14 cellular contexts compared by ENCODE assay signal in genomic region chr9:117958726-117959125, GRCh38.
A peak's percentile ranks its signal among the peaks of the same experiment; 100 is the strongest.
DNase-seq lines count a peak whose midpoint lies in the region; ATAC-seq and TF ChIP-seq lines count a peak whose summit lies in the region.
"Had no signal": no experiment of that assay in that cellular context is flagged by ENCODE, and none has a peak within 500 bp of the region (broad histone marks: within the 10 kb centered on the region; RNA-seq: fewer than 3 reads in every experiment).

No MANE protein-coding gene starts in this region.

- TF ChIP-seq CTCF in GM23338 (conservative IDR thresholded peaks at IDR 0.05; ENCODE audit: low read depth in 2 of 2) (no peak), VCaP (conservative IDR thresholded peaks at IDR 0.05) (no peak), endodermal cell (conservative IDR thresholded peaks at IDR 0.05) (no peak), GM13976 (IDR thresholded peaks at IDR 0.05; ENCODE audit: borderline replicate concordance, control extremely low read depth, extremely low read depth, insufficient read depth, missing control alignments) (no peak), body of pancreas (IDR thresholded peaks at IDR 0.05) (no peak)

- ATAC-seq in GM23338 (no peak), body of pancreas (no peak)

- no peak overlapping the region for H3K27ac Mint-ChIP-seq in GM23338
- H3K27ac Mint-ChIP-seq in endodermal cell = no peak overlapping the region
- H3K27ac Mint-ChIP-seq: CD8-positive, alpha-beta memory T cell had no signal

- no peak for TF ChIP-seq POLR2A in body of pancreas (IDR thresholded peaks at IDR 0.05)

- H3K36me3 ChIP-seq in GM23338 (ENCODE audit: insufficient read depth) (no peaks in the 10 kb centered on the region), endodermal cell (ENCODE audit: control insufficient read depth, insufficient read depth, low read length) (no peaks in the 10 kb centered on the region), body of pancreas (replicated peaks in 1 of 2; ENCODE audit: insufficient read depth in 1 of 2, low read depth in 2 of 2) (no peaks in the 10 kb centered on the region)
- H3K36me3 ChIP-seq: BLaER1 had no signal

- 0 out of 2 replicates have a peak, but pooled peaks cover 3% of the 10 kb centered on the region for H3K9me2 ChIP-seq in GM23338 (ENCODE audit: insufficient read depth)

- no peak overlapping the region for H2AFZ ChIP-seq in GM23338

- H3K27me3 Mint-ChIP-seq in GM23338 (ENCODE audit: insufficient read depth, low read depth, poor library complexity) (no peaks in the 10 kb centered on the region), endodermal cell (ENCODE audit: insufficient read depth) (no peaks in the 10 kb centered on the region)

- peaks cover 55% of the 10 kb centered on the region for H3K9me3 Mint-ChIP-seq in GM23338
- H3K9me3 Mint-ChIP-seq in endodermal cell = no peaks in the 10 kb centered on the region

- H3K4me3 ChIP-seq in GM23338 (no peak overlapping the region), endodermal cell (ENCODE audit: low read length) (no peak overlapping the region), body of pancreas (no peak overlapping the region)
- H3K4me3 ChIP-seq: BLaER1 had no signal

- H4K20me1 ChIP-seq in GM23338 (replicated peaks; ENCODE audit: insufficient read depth) = no peaks in the 10 kb centered on the region
- H4K20me1 ChIP-seq: BLaER1 had no signal

- peaks cover 4% of the 10 kb centered on the region; the same call in 2 of the 3 replicates for H3K4me1 Mint-ChIP-seq in GM23338
- no peaks in the 10 kb centered on the region for H3K4me1 Mint-ChIP-seq in endodermal cell
- H3K4me1 Mint-ChIP-seq: CD8-positive, alpha-beta memory T cell had no signal

- H3K4me3 Mint-ChIP-seq in GM23338 = no peak overlapping the region
- H3K4me3 Mint-ChIP-seq in endodermal cell = no peak overlapping the region
- H3K4me3 Mint-ChIP-seq: CD8-positive, alpha-beta memory T cell had no signal

- H3K27me3 ChIP-seq in GM23338 (ENCODE audit: insufficient read depth) (no peaks in the 10 kb centered on the region), endodermal cell (ENCODE audit: control insufficient read depth, insufficient read depth, low read length, poor library complexity, severe bottlenecking) (no peaks in the 10 kb centered on the region), body of pancreas (no peaks in the 10 kb centered on the region)
- H3K27me3 ChIP-seq: BLaER1 had no signal

- no peaks in the 10 kb centered on the region for H3K79me2 ChIP-seq in GM23338 (replicated peaks; ENCODE audit: insufficient read depth)

- WGBS in endodermal cell (ENCODE audit: insufficient coverage in 1 of 2, insufficient read length in 1 of 2), 2 experiments = 92 to 100% methylated on average over 1 to 2 of the region's 2 CpGs
- WGBS in body of pancreas, 2 donors = 88 to 89% methylated on average over 2 of the region's 2 CpGs

- no peak overlapping the region for H3K9ac ChIP-seq in endodermal cell (ENCODE audit: extremely low read depth, low read length, poor library complexity, severe bottlenecking)
- H3K9ac ChIP-seq: BLaER1 had no signal

- peaks cover 5% of the 10 kb centered on the region; the same call in 1 of the 3 replicates for H3K36me3 Mint-ChIP-seq in GM23338 (ENCODE audit: low read depth)
- no peaks in the 10 kb centered on the region for H3K36me3 Mint-ChIP-seq in endodermal cell (ENCODE audit: low read depth)
- H3K36me3 Mint-ChIP-seq: CD8-positive, alpha-beta memory T cell had no signal

- in situ Hi-C loops in GM13976 (cut with MboI; ENCODE audit: low sequenced_read_pairs, unreplicated experiment) = no loop called here

- intact Hi-C loops in body of pancreas (cut with DNase I) = no loop called here

- H3K27ac ChIP-seq in GM23338 (ENCODE audit: low read depth) (no peak overlapping the region), VCaP (peak overlapping the region; percentile 90; the same call in 1 of the 2 replicates), endodermal cell (ENCODE audit: low read depth, low read length) (no peak overlapping the region), body of pancreas (no peak overlapping the region)
- H3K27ac ChIP-seq: 22Rv1, BLaER1 had no signal

- H3K4me1 ChIP-seq in GM23338 (ENCODE audit: insufficient read depth) (0 out of 2 replicates have a peak, but pooled peaks cover 4% of the 10 kb centered on the region), endodermal cell (ENCODE audit: control insufficient read depth, insufficient read depth, low read length) (no peaks in the 10 kb centered on the region), body of pancreas (no peaks in the 10 kb centered on the region)
- H3K4me1 ChIP-seq: BLaER1, Caco-2 had no signal

- DNase-seq in GM23338 (ENCODE audit: low spot score) (peak; percentile 56), endodermal cell (peak; percentile 53), myocyte (ENCODE audit: low read depth) (peak; percentile 6), NCI-H748 treated with DMSO at 0.1 percent for 48 hours (lab: John Stamatoyannopoulos, UW) (no peak), GM13976 (ENCODE audit: low spot score) (no peak), NCI-H69 (lab: John Stamatoyannopoulos, UW) (no peak), body of pancreas (no peak)
- DNase-seq: Caco-2; CD8-positive, alpha-beta memory T cell; DND-41; GDM1 had no signal

- no peaks in the 10 kb centered on the region for H3F3A ChIP-seq in GM23338 (replicated peaks; ENCODE audit: low read depth)

- no peak overlapping the region for H3K4me2 ChIP-seq in GM23338
- H3K4me2 ChIP-seq: BLaER1 had no signal

- no peaks in the 10 kb centered on the region for H3K9me3 ChIP-seq in endodermal cell (ENCODE audit: control insufficient read depth, low read length)
- no peaks in the 10 kb centered on the region for H3K9me3 ChIP-seq in body of pancreas
- H3K9me3 ChIP-seq: BLaER1, Caco-2 had no signal

TF ChIP-seq in GM23338, 12 proteins besides CTCF, POLR2A, EP300 and RAD21 (continues in another document):
- no peak for TF ChIP-seq ETS1 (IDR thresholded peaks at IDR 0.05)
- TF ChIP-seq CREB1 (CRISPR knock-in tag; IDR thresholded peaks at IDR 0.05; ENCODE audit: low read depth) = no peak
- no peak for TF ChIP-seq EZH2phosphoT487 (IDR thresholded peaks at IDR 0.05; ENCODE audit: unreplicated experiment)
- no peak for TF ChIP-seq EZH2 (IDR thresholded peaks at IDR 0.05; ENCODE audit: low read depth, unreplicated experiment)
- no peak for TF ChIP-seq NANOG (IDR thresholded peaks at IDR 0.05; ENCODE audit: borderline replicate concordance)
- no peak for TF ChIP-seq REST (IDR thresholded peaks at IDR 0.05; ENCODE audit: unreplicated experiment)
- no peak for TF ChIP-seq ZNF114 (CRISPR knock-in tag; IDR thresholded peaks at IDR 0.05)
- TF ChIP-seq ZNF331 (CRISPR knock-in tag; IDR thresholded peaks at IDR 0.05; ENCODE audit: low read depth) = no peak
- no peak for TF ChIP-seq JUNB (IDR thresholded peaks at IDR 0.05; ENCODE audit: unreplicated experiment)

Comparison
In these comparisons a context has a peak if more than half of its experiments do, and no peak if none do; other contexts are left out.
1. DNase-seq: peak in GM23338 (single experiment), endodermal cell (single experiment) and myocyte (single experiment); none in NCI-H748 treated with DMSO at 0.1 percent for 48 hours (single experiment), GM13976 (single experiment), NCI-H69 (single experiment) and body of pancreas (0 of 4).